ENCODE assay signal across 22 cellular contexts in the genomic region with DNA sequence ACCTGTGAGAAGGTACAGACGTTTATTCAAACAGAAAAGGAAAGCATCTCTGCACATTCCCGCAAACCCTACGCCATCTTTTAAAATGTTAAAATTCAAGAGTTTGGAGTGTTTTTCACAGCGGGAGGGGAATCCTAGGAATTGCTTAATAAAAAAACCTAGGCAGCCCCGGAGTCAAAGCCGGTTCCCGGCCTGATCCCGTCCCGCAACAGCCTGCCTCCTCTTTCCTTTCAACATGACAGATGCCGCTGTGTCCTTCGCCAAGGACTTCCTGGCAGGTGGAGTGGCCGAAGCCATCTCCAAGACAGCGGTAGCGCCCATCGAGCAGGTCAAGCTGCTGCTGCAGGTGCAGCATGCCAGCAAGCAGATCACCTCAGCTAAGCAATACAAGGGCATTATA.
DNase-seq lines count a peak whose midpoint lies in the region; TF ChIP-seq lines count a peak whose summit lies in the region.
"Had no signal": no experiment of that assay in that cellular context is flagged by ENCODE, and none has a peak within 500 bp of the region (broad histone marks: within the 10 kb centered on the region; RNA-seq: fewer than 3 reads in every experiment).

No MANE protein-coding gene starts in this region.

- 86 to 91% (median 87%) methylated on average over 15 of the region's 15 CpGs for WGBS in stomach, 5 donors
- no CpG with 5 or more reads among the region's 15 CpGs for WGBS in trophoblast cell (ENCODE audit: extremely low coverage, insufficient coverage, insufficient read length)

- H3K27me3 ChIP-seq in PC-9 (ENCODE audit: insufficient read depth, low read depth) (peaks cover 47% of the 10 kb centered on the region; the same call in 1 of the 2 replicates), stomach (no peaks in the 10 kb centered on the region), trophoblast cell (ENCODE audit: insufficient read depth, low read length) (no peaks in the 10 kb centered on the region)
- H3K27me3 ChIP-seq: BLaER1, MG63 had no signal

- H3K23ac ChIP-seq in trophoblast cell (ENCODE audit: low read length) = no peak overlapping the region

- peak; percentile 23 for DNase-seq in DMS53 (lab: John Stamatoyannopoulos, UW)
- DNase-seq in DMS53 treated with DMSO at 0.1 percent for 48 hours (lab: John Stamatoyannopoulos, UW; ENCODE audit: unreplicated experiment) = no peak
- no peak for DNase-seq in PC-9
- DNase-seq in iPS DF 4.7 (ENCODE audit: extremely low read depth, low spot score) = peak; percentile 28
- peak; percentile 74 for DNase-seq in posterior vena cava (ENCODE audit: low spot score)
- DNase-seq in NCI-H2107 (lab: John Stamatoyannopoulos, UW) = no peak
- no peak for DNase-seq in stomach
- DNase-seq in trophoblast cell = no peak
- DNase-seq: ACHN; Caco-2; CD4-positive, alpha-beta memory T cell; GDM1; GOT3; Kasumi-1; MG63; NCI-H1417 treated with DMSO at 0.1 percent for 48 hours; NCI-H187; NCI-H446 treated with DMSO at 0.1 percent for 48 hours; NCI-H526 treated with DMSO at 0.1 percent for 48 hours had no signal

- H3K18ac ChIP-seq in trophoblast cell (ENCODE audit: low read length) = no peak overlapping the region

- H2BK5ac ChIP-seq in trophoblast cell (ENCODE audit: low read depth, low read length, poor library complexity) = no peak overlapping the region

- no peak overlapping the region for H2AK5ac ChIP-seq in trophoblast cell (ENCODE audit: low read length)

- H4K91ac ChIP-seq in trophoblast cell (ENCODE audit: low read depth, low read length) = no peak overlapping the region

- H3K4ac ChIP-seq in trophoblast cell (ENCODE audit: low read depth, low read length) = no peak overlapping the region

- TF ChIP-seq CTCF in PC-9 (conservative IDR thresholded peaks at IDR 0.05) (no peak), stomach (IDR thresholded peaks at IDR 0.05) (no peak)

- POLR2A ChIA-PET in PC-9 (lab: Charles Lee; ENCODE audit: unreplicated experiment) = no interaction called here

- no peak overlapping the region for H4K12ac ChIP-seq in trophoblast cell (ENCODE audit: low read depth, low read length)

- H3K4me1 ChIP-seq in PC-9 (replicated peaks; ENCODE audit: insufficient read depth) (no peaks in the 10 kb centered on the region), stomach (no peaks in the 10 kb centered on the region), trophoblast cell (ENCODE audit: control insufficient read depth in 1 of 2, insufficient read depth in 2 of 2, low read length in 2 of 2) (no peaks in the 10 kb centered on the region)
- H3K4me1 ChIP-seq: BLaER1, Caco-2 had no signal

- no peaks in the 10 kb centered on the region for H3K79me1 ChIP-seq in trophoblast cell (ENCODE audit: low read length)

- no peak overlapping the region for H3K27ac ChIP-seq in PC-9
- no peak overlapping the region for H3K27ac ChIP-seq in stomach
- H3K27ac ChIP-seq in trophoblast cell (ENCODE audit: low read depth, low read length) = no peak overlapping the region
- H3K27ac ChIP-seq: 22Rv1, BLaER1, RWPE1 had no signal

- no peak overlapping the region for H2BK12ac ChIP-seq in trophoblast cell (ENCODE audit: low read length)

- no peak for TF ChIP-seq EP300 in stomach (IDR thresholded peaks at IDR 0.05)

- H3K4me3 ChIP-seq in PC-9 = no peak overlapping the region
- H3K4me3 ChIP-seq in stomach = no peak overlapping the region
- H3K4me3 ChIP-seq in trophoblast cell (ENCODE audit: low read depth, low read length) = no peak overlapping the region
- H3K4me3 ChIP-seq: BLaER1, MG63 had no signal

- H3K36me3 ChIP-seq in PC-9 (ENCODE audit: low read depth) (no peaks in the 10 kb centered on the region), stomach (no peaks in the 10 kb centered on the region), trophoblast cell (ENCODE audit: control insufficient read depth in 1 of 2, insufficient read depth in 2 of 2, low read length in 2 of 2) (no peaks in the 10 kb centered on the region)
- H3K36me3 ChIP-seq: BLaER1, MG63 had no signal

- H3K14ac ChIP-seq in trophoblast cell (ENCODE audit: low read length) = no peak overlapping the region

- no peaks in the 10 kb centered on the region for H3K9me3 ChIP-seq in PC-9 (ENCODE audit: insufficient read depth, low read depth)
- peaks cover 0 to 26% (median 14%) of the 10 kb centered on the region in 4 donors for H3K9me3 ChIP-seq in stomach
- H3K9me3 ChIP-seq in trophoblast cell (ENCODE audit: insufficient read depth, low read depth, low read length) = no peaks in the 10 kb centered on the region
- H3K9me3 ChIP-seq: BLaER1, Caco-2, MG63 had no signal

- H2AFZ ChIP-seq in PC-9 (0 out of 2 replicates have a peak overlapping the region, but pooled peaks have one; percentile 10), trophoblast cell (ENCODE audit: insufficient read depth, low read length, poor library complexity) (no peak overlapping the region)

- no peaks in the 10 kb centered on the region for H3K79me2 ChIP-seq in PC-9 (ENCODE audit: low read depth)
- no peaks in the 10 kb centered on the region for H3K79me2 ChIP-seq in trophoblast cell (ENCODE audit: control insufficient read depth, insufficient read depth, low read length, poor library complexity)

- CTCF ChIA-PET in PC-9 (lab: Charles Lee) = no interaction called here

- intact Hi-C loops in PC-9 (cut with micrococcal nuclease; ENCODE audit: unreplicated experiment) = no loop called here
- intact Hi-C loops in posterior vena cava (cut with DNase I) = no loop called here
- intact Hi-C loops in stomach (cut with DNase I; ENCODE audit: low total_unique reads) = no loop called here

- no peak overlapping the region for H2BK120ac ChIP-seq in trophoblast cell (ENCODE audit: insufficient read depth, low read length, poor library complexity)

- no peaks in the 10 kb centered on the region for H3K9me2 ChIP-seq in PC-9 (ENCODE audit: insufficient read depth)

- H4K8ac ChIP-seq in trophoblast cell (ENCODE audit: low read depth, low read length) = no peak overlapping the region

- no peak for TF ChIP-seq POLR2A in stomach (IDR thresholded peaks at IDR 0.05)

- no TSS peak for BruUV-seq in PC-9 (replicated peaks; lab: Mats Ljungman, UMichigan)

- H3K4me2 ChIP-seq in PC-9 = no peak overlapping the region
- H3K4me2 ChIP-seq in trophoblast cell (ENCODE audit: low read length) = no peak overlapping the region
- H3K4me2 ChIP-seq: BLaER1 had no signal

- H3K9ac ChIP-seq in trophoblast cell (ENCODE audit: low read length) = no peak overlapping the region
- H3K9ac ChIP-seq: BLaER1 had no signal

- no peaks in the 10 kb centered on the region for H3F3A ChIP-seq in PC-9 (ENCODE audit: insufficient read depth, low read depth)

- H4K20me1 ChIP-seq in PC-9 (ENCODE audit: insufficient read depth) = no peaks in the 10 kb centered on the region
- H4K20me1 ChIP-seq: BLaER1 had no signal

Comparison
In these comparisons a context has a peak if more than half of its experiments do, and no peak if none do; other contexts are left out.
1. DNase-seq: peak in DMS53 (single experiment), iPS DF 4.7 (single experiment) and posterior vena cava (single experiment); none in DMS53 treated with DMSO at 0.1 percent for 48 hours (single experiment), PC-9 (0 of 2), NCI-H2107 (single experiment), stomach (single experiment) and trophoblast cell (0 of 2).